Comparison of ENCODE assay signal across 29 cellular contexts in the genomic region with DNA sequence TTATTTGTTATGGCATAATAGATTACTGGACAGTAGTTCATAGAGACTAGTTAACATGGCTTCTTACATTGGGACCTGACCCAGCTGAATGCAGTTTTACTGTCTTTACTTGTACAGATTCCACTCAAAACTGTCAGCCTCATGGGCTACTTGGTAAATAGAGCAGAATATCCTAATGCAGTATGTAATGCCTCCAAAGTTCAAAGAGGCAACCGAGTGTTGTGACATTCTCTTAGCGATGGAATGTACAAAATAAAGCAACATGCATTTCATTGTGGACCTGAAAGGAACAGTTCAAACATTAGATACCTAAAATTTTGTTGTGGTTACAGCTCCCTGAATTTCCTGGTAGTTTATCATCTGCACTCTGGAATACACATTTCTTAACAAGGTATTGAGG. TPM values are rescaled to one million over a fixed set of nuclear protein-coding genes. Genes with fewer than 3 reads are reported as not detected.
"Had no signal": no experiment of that assay in that cellular context is flagged by ENCODE, and none has a peak within 500 bp of the region (broad histone marks: within the 10 kb centered on the region; RNA-seq: fewer than 3 reads in every experiment).

No MANE protein-coding gene starts in this region.

- FAIRE-seq: islet of Langerhans, kidney, pancreas had no signal

- H3K36me3 ChIP-seq: left lung, lower lobe of right lung, pancreas, prostate gland, sigmoid colon, tibial nerve, uterus had no signal

- H3K4me2 ChIP-seq: smooth muscle cell had no signal

- ATAC-seq: left colon; left lung; lower lobe of right lung; naive thymus-derived CD8-positive, alpha-beta T cell; pancreas; right cardiac atrium; stimulated activated memory B cell treated with anti-CD40 and anti-IgM and Interleukin-4, amounts not matched to agents 10 μg/mL and 1 μg/mL and 100 μg/mL, for 72 hours; stimulated activated naive CD8-positive, alpha-beta T cell treated with anti-CD3 and anti-CD28 coated beads, Interleukin-15, amount 100 ng/mL, for 72 hours had no signal

- H3K36me3 Mint-ChIP-seq: naive thymus-derived CD8-positive, alpha-beta T cell; stimulated activated memory B cell treated with anti-CD40 and anti-IgM and Interleukin-4, amounts not matched to agents 10 μg/mL and 1 μg/mL and 100 μg/mL, for 72 hours; type B pancreatic cell had no signal

- H3K4me3 Mint-ChIP-seq: naive thymus-derived CD8-positive, alpha-beta T cell; nephron; neural crest cell; stimulated activated memory B cell treated with anti-CD40 and anti-IgM and Interleukin-4, amounts not matched to agents 10 μg/mL and 1 μg/mL and 100 μg/mL, for 72 hours; stimulated activated naive CD8-positive, alpha-beta T cell treated with anti-CD3 and anti-CD28 coated beads, Interleukin-15, amount 100 ng/mL, for 72 hours; type B pancreatic cell had no signal

- H3K4me1 ChIP-seq: left lung, lower lobe of right lung, pancreas, prostate gland, sigmoid colon, tibial nerve, uterus had no signal

- H3K9me3 ChIP-seq: left lung, lower lobe of right lung, pancreas, prostate gland, sigmoid colon, tibial nerve, uterus had no signal

- H3K27me3 ChIP-seq: left lung, pancreas, sigmoid colon, tibial nerve, uterus had no signal

- H3K4me1 Mint-ChIP-seq: naive thymus-derived CD8-positive, alpha-beta T cell; nephron; neural crest cell; stimulated activated memory B cell treated with anti-CD40 and anti-IgM and Interleukin-4, amounts not matched to agents 10 μg/mL and 1 μg/mL and 100 μg/mL, for 72 hours; stimulated activated naive CD8-positive, alpha-beta T cell treated with anti-CD3 and anti-CD28 coated beads, Interleukin-15, amount 100 ng/mL, for 72 hours had no signal

- H3K27ac ChIP-seq: left lung, lower lobe of right lung, pancreas, prostate gland, sigmoid colon, tibial nerve, uterus had no signal

- H3K9me3 Mint-ChIP-seq: nephron; neural crest cell; stimulated activated memory B cell treated with anti-CD40 and anti-IgM and Interleukin-4, amounts not matched to agents 10 μg/mL and 1 μg/mL and 100 μg/mL, for 72 hours; type B pancreatic cell had no signal

- H3K27ac Mint-ChIP-seq: naive thymus-derived CD8-positive, alpha-beta T cell; nephron; stimulated activated memory B cell treated with anti-CD40 and anti-IgM and Interleukin-4, amounts not matched to agents 10 μg/mL and 1 μg/mL and 100 μg/mL, for 72 hours; stimulated activated naive CD8-positive, alpha-beta T cell treated with anti-CD3 and anti-CD28 coated beads, Interleukin-15, amount 100 ng/mL, for 72 hours; type B pancreatic cell had no signal

- H3K27me3 Mint-ChIP-seq: stimulated activated memory B cell treated with anti-CD40 and anti-IgM and Interleukin-4, amounts not matched to agents 10 μg/mL and 1 μg/mL and 100 μg/mL, for 72 hours had no signal

- H3K4me3 ChIP-seq: left lung, lower lobe of right lung, pancreas, prostate gland, sigmoid colon, smooth muscle cell, tibial nerve, uterus had no signal

- DNase-seq: hippocampal formation; kidney; left colon; left lung; lower lobe of right lung; mammary epithelial cell; naive thymus-derived CD8-positive, alpha-beta T cell; nucleus accumbens; pancreas; posterior cingulate gyrus; retina; right cardiac atrium; sigmoid colon; stimulated activated CD4-positive, alpha-beta T cell treated with anti-CD3 and anti-CD28 coated beads, Interleukin-1b, Interleukin-23, amount 100 ng/mL, for 48 hours; stimulated activated CD4-positive, alpha-beta T cell treated with anti-CD3 and anti-CD28 coated beads, Interleukin-2, amount 100 ng/mL, for 48 hours; stimulated activated CD4-positive, alpha-beta T cell treated with anti-CD3 and anti-CD28 coated beads, Interleukin-4, amount 100 ng/mL, for 4 hours; stimulated activated CD8-positive, alpha-beta memory T cell treated with anti-CD3 and anti-CD28 coated beads, Interleukin-4, amount 100 ng/mL, for 48 hours; stimulated activated naive CD4-positive, alpha-beta T cell treated with Interleukin-2 at 50 U/mL for 16 hours; stimulated activated naive CD8-positive, alpha-beta T cell treated with anti-CD3 and anti-CD28 coated beads, Interleukin-15, amount 100 ng/mL, for 72 hours; substantia nigra; uterus had no signal

RNA-seq across cellular contexts. Expression of a gene that starts 29.1 kb away (rescaled TPM):
- total RNA-seq: naive thymus-derived CD8-positive, alpha-beta T cell had no signal
